Comparison of ENCODE assay signal across 4 cellular contexts in the genomic region with DNA sequence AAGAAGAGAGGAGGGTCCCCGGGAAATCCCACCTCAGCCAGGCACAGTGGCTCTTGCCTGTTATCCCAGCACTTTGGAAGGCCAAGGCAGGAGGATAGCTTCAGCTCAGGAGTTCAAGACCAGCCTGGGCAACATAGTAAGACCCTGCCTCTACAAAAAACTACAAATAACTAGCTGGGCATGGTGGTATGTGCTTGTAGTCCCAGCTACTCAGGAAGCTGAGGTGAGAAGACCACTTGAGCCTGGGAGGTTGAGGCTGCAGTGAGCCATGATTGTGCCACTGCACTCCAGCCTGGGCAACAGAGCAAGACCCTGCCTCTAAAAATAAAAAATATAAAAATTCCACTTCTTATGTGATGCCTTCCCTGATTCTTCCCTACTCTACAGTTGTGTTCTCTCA. TPM values are rescaled to one million over a fixed set of nuclear protein-coding genes. Genes with fewer than 3 reads are reported as not detected.
"Had no signal": no experiment of that assay in that cellular context is flagged by ENCODE, and none has a peak within 500 bp of the region (broad histone marks: within the 10 kb centered on the region; RNA-seq: fewer than 3 reads in every experiment).

No MANE protein-coding gene starts in this region.

RNA-seq across cellular contexts. Expression of a gene that starts 10.8 kb away (rescaled TPM):
- total RNA-seq: M059J, NCI-H460, Right ventricle myocardium inferior, RPMI7951 had no signal

RNA-seq across cellular contexts. Expression of a gene that starts 23.2 kb away (rescaled TPM):
- total RNA-seq: NCI-H460, Right ventricle myocardium inferior, RPMI7951 had no signal
